Comparison of ENCODE assay signal across 25 cellular contexts in genomic region chr3:100310355-100310965, GRCh38.
"Had no signal": no experiment of that assay in that cellular context is flagged by ENCODE, and none has a peak within 500 bp of the region (broad histone marks: within the 10 kb centered on the region; RNA-seq: fewer than 3 reads in every experiment).

No MANE protein-coding gene starts in this region.

- H2AFZ ChIP-seq: PC-9 had no signal

- DNase-seq: activated CD4-positive, alpha-beta T cell treated with anti-CD3 and anti-CD28 coated beads for 48 hours; activated CD4-positive, alpha-beta T cell treated with anti-CD3 and anti-CD28 coated beads, Interleukin-2, amount 50 U/mL, for 4 hours; activated CD4-positive, CD25-positive, alpha-beta regulatory T cell treated with anti-CD3 and anti-CD28 coated beads, Interleukin-2, amount 50 U/mL, for 72 hours; activated CD8-positive, alpha-beta memory T cell treated with anti-CD3 and anti-CD28 coated beads, Interleukin-2, amount 50 U/mL, for 48 hours; activated CD8-positive, alpha-beta T cell treated with anti-CD3 and anti-CD28 coated beads, Interleukin-2, amount 10 ng/mL, durations not matched to agents 7 days and 5 days; activated effector memory CD4-positive, alpha-beta T cell treated with Interleukin-2 at 50 U/mL for 16 hours; activated naive CD4-positive, alpha-beta T cell treated with Interleukin-2 at 50 U/mL for 16 hours; activated T-cell treated with anti-CD3 and anti-CD28 coated beads, Interleukin-2, amount 50 U/mL, for 1 hour; aorta; body of pancreas; central memory CD4-positive, alpha-beta T cell; KG1; NCI-H1048; NCI-H146; NCI-H187 treated with DMSO at 0.1 percent for 48 hours; NCI-H2081 treated with DMSO at 0.1 percent for 48 hours; NCI-H446; NCI-H524; PC-9; T-cell had no signal

- H3K9me3 ChIP-seq: body of pancreas had no signal

- FAIRE-seq: bronchial epithelial cell had no signal

- H3K4me1 ChIP-seq: body of pancreas had no signal

- H3K4me3 ChIP-seq: body of pancreas, PC-9, SK-N-MC had no signal

- H3K27ac Mint-ChIP-seq: activated CD8-positive, alpha-beta T cell treated with anti-CD3 and anti-CD28 coated beads, Interleukin-2, amount 10 ng/mL, durations not matched to agents 7 days and 5 days; activated naive CD4-positive, alpha-beta T cell treated with anti-CD3 and anti-CD28 coated beads, Interleukin-2, amount 50 U/mL, for 72 hours; activated T-helper 1 cell treated with anti-CD3 and anti-CD28 coated beads, Interleukin-12 subunit alpha, Interleukin-12 subunit beta, Interleukin-2, Interleukin-4 antibody, amounts not matched to agents 30 ng/mL and 10 ng/mL and 1 ng/mL, durations not matched to agents 14 hours and 24 hours and 36 hours had no signal

- H3K27ac ChIP-seq: body of pancreas, PC-9, SK-N-MC had no signal

- ATAC-seq: activated CD8-positive, alpha-beta T cell treated with anti-CD3 and anti-CD28 coated beads, Interleukin-2, amount 10 ng/mL, durations not matched to agents 7 days and 5 days; activated naive CD4-positive, alpha-beta T cell treated with anti-CD3 and anti-CD28 coated beads, Interleukin-2, amount 50 U/mL, for 72 hours; body of pancreas; T-cell; WTC11 had no signal

- H3K27me3 ChIP-seq: body of pancreas had no signal

- H3K4me2 ChIP-seq: PC-9 had no signal

- H3K9me3 Mint-ChIP-seq: activated naive CD4-positive, alpha-beta T cell treated with anti-CD3 and anti-CD28 coated beads, Interleukin-2, amount 50 U/mL, for 72 hours; activated T-helper 1 cell treated with anti-CD3 and anti-CD28 coated beads, Interleukin-12 subunit alpha, Interleukin-12 subunit beta, Interleukin-2, Interleukin-4 antibody, amounts not matched to agents 30 ng/mL and 10 ng/mL and 1 ng/mL, durations not matched to agents 14 hours and 24 hours and 36 hours; T-cell; WTC11 had no signal

- H3K27me3 Mint-ChIP-seq: T-cell had no signal

- H3K36me3 Mint-ChIP-seq: activated naive CD4-positive, alpha-beta T cell treated with anti-CD3 and anti-CD28 coated beads, Interleukin-2, amount 50 U/mL, for 72 hours had no signal

- H3K4me3 Mint-ChIP-seq: activated CD8-positive, alpha-beta T cell treated with anti-CD3 and anti-CD28 coated beads, Interleukin-2, amount 10 ng/mL, durations not matched to agents 7 days and 5 days; activated T-helper 1 cell treated with anti-CD3 and anti-CD28 coated beads, Interleukin-12 subunit alpha, Interleukin-12 subunit beta, Interleukin-2, Interleukin-4 antibody, amounts not matched to agents 30 ng/mL and 10 ng/mL and 1 ng/mL, durations not matched to agents 14 hours and 24 hours and 36 hours; T-cell; WTC11 had no signal
